8 cellular contexts compared by ENCODE assay signal in genomic region chr1:54356680-54357147, GRCh38. TPM values are rescaled to one million over a fixed set of nuclear protein-coding genes. Genes with fewer than 3 reads are reported as not detected.
DNase-seq lines count a peak whose midpoint lies in the region; ATAC-seq and TF ChIP-seq lines count a peak whose summit lies in the region.

No MANE protein-coding gene starts in this region.

- peak overlapping the region; percentile 88 for H3K27ac Mint-ChIP-seq in activated naive CD4-positive, alpha-beta T cell treated with anti-CD3 and anti-CD28 coated beads, Interleukin-2, amount 10 ng/mL, durations not matched to agents 7 days and 5 days
- H3K27ac Mint-ChIP-seq in neural crest cell (ENCODE audit: unreplicated experiment) = peak overlapping the region; percentile 64

- H3K4me1 ChIP-seq in esophagus muscularis mucosa = peaks cover 57 to 89% (median 83%) of the 10 kb centered on the region in 4 donors

- H3K4me3 Mint-ChIP-seq in activated naive CD4-positive, alpha-beta T cell treated with anti-CD3 and anti-CD28 coated beads, Interleukin-2, amount 10 ng/mL, durations not matched to agents 7 days and 5 days = peak overlapping the region; percentile 82
- no peak overlapping the region for H3K4me3 Mint-ChIP-seq in neural crest cell

- no peaks in the 10 kb centered on the region for H3K9me3 Mint-ChIP-seq in activated naive CD4-positive, alpha-beta T cell treated with anti-CD3 and anti-CD28 coated beads, Interleukin-2, amount 10 ng/mL, durations not matched to agents 7 days and 5 days
- no peaks in the 10 kb centered on the region for H3K9me3 Mint-ChIP-seq in neural crest cell

- peaks cover 66% of the 10 kb centered on the region for H3K4me1 Mint-ChIP-seq in activated naive CD4-positive, alpha-beta T cell treated with anti-CD3 and anti-CD28 coated beads, Interleukin-2, amount 10 ng/mL, durations not matched to agents 7 days and 5 days
- peaks cover 59% of the 10 kb centered on the region for H3K4me1 Mint-ChIP-seq in neural crest cell

- CTCF ChIA-PET in activated naive CD4-positive, alpha-beta T cell treated with anti-CD3 and anti-CD28 coated beads, Interleukin-2, amount 10 ng/mL, durations not matched to agents 7 days and 5 days (lab: Charles Lee) = interaction anchor here (1.0 to 1.4 kb wide), 3 partner anchors 14 to 132 kb away, joined by 3 to 5 read pairs (median 3); no protein-coding TSS in a partner anchor

- peaks cover 19% of the 10 kb centered on the region for H3K36me3 Mint-ChIP-seq in activated naive CD4-positive, alpha-beta T cell treated with anti-CD3 and anti-CD28 coated beads, Interleukin-2, amount 10 ng/mL, durations not matched to agents 7 days and 5 days
- no peaks in the 10 kb centered on the region for H3K36me3 Mint-ChIP-seq in neural crest cell (ENCODE audit: low read depth)

- TF ChIP-seq EP300 in esophagus muscularis mucosa (IDR thresholded peaks at IDR 0.05) = no peak

- intact Hi-C loops in esophagus muscularis mucosa (cut with DNase I) = no loop called here

- no peaks in the 10 kb centered on the region for H3K9me3 ChIP-seq in esophagus muscularis mucosa

- no peaks in the 10 kb centered on the region for H3K27me3 Mint-ChIP-seq in activated naive CD4-positive, alpha-beta T cell treated with anti-CD3 and anti-CD28 coated beads, Interleukin-2, amount 10 ng/mL, durations not matched to agents 7 days and 5 days
- no peaks in the 10 kb centered on the region for H3K27me3 Mint-ChIP-seq in neural crest cell (ENCODE audit: low read depth)

- H3K27ac ChIP-seq in esophagus muscularis mucosa (replicated peaks in 1 of 4) = peak overlapping the region in 1 of 4 donors; percentile 17
- no peak overlapping the region for H3K27ac ChIP-seq in brain microvascular endothelial cell

- TF ChIP-seq CTCF in neural crest cell (conservative IDR thresholded peaks at IDR 0.05) = no peak
- no peak for TF ChIP-seq CTCF in esophagus muscularis mucosa (IDR thresholded peaks at IDR 0.05)
- no peak for TF ChIP-seq CTCF in brain microvascular endothelial cell (IDR thresholded peaks at IDR 0.05; ENCODE audit: low read depth, low read length, missing control alignments)

- in situ Hi-C loops in brain microvascular endothelial cell (cut with HindIII; ENCODE audit: low pct_ligation_motif_present, low sequenced_read_pairs) = no loop called here

- no peaks in the 10 kb centered on the region for H3K36me3 ChIP-seq in esophagus muscularis mucosa
- H3K36me3 ChIP-seq in brain microvascular endothelial cell (replicated peaks) = no peaks in the 10 kb centered on the region

- no peaks in the 10 kb centered on the region for H3K27me3 ChIP-seq in esophagus muscularis mucosa
- no peaks in the 10 kb centered on the region for H3K27me3 ChIP-seq in brain microvascular endothelial cell (replicated peaks)

- peak; percentile 43 for ATAC-seq in HG03571 (IDR thresholded peaks at IDR 0.05; ENCODE audit: unreplicated experiment)

- DNase-seq in DMS 273 treated with DMSO at 0.1 percent for 48 hours (lab: John Stamatoyannopoulos, UW) (peak; percentile 64), neural crest cell (ENCODE audit: low read depth, low spot score) (no peak), esophagus muscularis mucosa (ENCODE audit: extremely low spot score) (no peak), mesenteric fat pad (ENCODE audit: low spot score) (no peak), NCI-H1694 (lab: John Stamatoyannopoulos, UW) (no peak), brain microvascular endothelial cell (no peak)
- DNase-seq in activated naive CD4-positive, alpha-beta T cell treated with anti-CD3 and anti-CD28 coated beads, Interleukin-2, amount 10 ng/mL, durations not matched to agents 7 days and 5 days = peak; percentile 66

- no peak for TF ChIP-seq POLR2A in esophagus muscularis mucosa (IDR thresholded peaks at IDR 0.05; ENCODE audit: low read depth)

- H3K4me3 ChIP-seq in esophagus muscularis mucosa = no peak overlapping the region
- H3K4me3 ChIP-seq in brain microvascular endothelial cell (ENCODE audit: low read depth, low read length) = no peak overlapping the region

- 85% methylated on average over 9 of the region's 9 CpGs for WGBS in esophagus muscularis mucosa

RNA-seq across cellular contexts. Expression of gene SSBP3, which starts 49.5 kb away (rescaled TPM):
- total RNA-seq in neural crest cell (94.3 and 99.0 TPM in 2 replicates), esophagus muscularis mucosa (10 to 100 TPM; 32.8 to 63.4 (median 47.4) TPM), mesenteric fat pad (41.1 TPM)

Comparison
In these comparisons a context has a peak if more than half of its experiments do, and no peak if none do; other contexts are left out.
1. DNase-seq: peak in DMS 273 treated with DMSO at 0.1 percent for 48 hours (single experiment) and activated naive CD4-positive, alpha-beta T cell treated with anti-CD3 and anti-CD28 coated beads, Interleukin-2, amount 10 ng/mL, durations not matched to agents 7 days and 5 days (single experiment); none in neural crest cell (single experiment), esophagus muscularis mucosa (single experiment), mesenteric fat pad (single experiment), NCI-H1694 (single experiment) and brain microvascular endothelial cell (single experiment).